In genomic region chr16:81866820-81867440, GRCh38 we compare ENCODE assay signal across 11 cellular contexts.
DNase-seq lines count a peak whose midpoint lies in the region; ATAC-seq, FAIRE-seq and TF ChIP-seq lines count a peak whose summit lies in the region.
"Had no signal": no experiment of that assay in that cellular context is flagged by ENCODE, and none has a peak within 500 bp of the region (broad histone marks: within the 10 kb centered on the region; RNA-seq: fewer than 3 reads in every experiment).

No MANE protein-coding gene starts in this region.

- no peaks in the 10 kb centered on the region for H3K79me2 ChIP-seq in HepG2 (ENCODE audit: insufficient read depth, low read length)

- CTCF ChIA-PET in HepG2 (lab: Yijun Ruan, JAX; ENCODE audit: low intra/inter-chr PET ratio, low total read pairs), result no interaction called here
- CTCF ChIA-PET in activated naive CD4-positive, alpha-beta T cell treated with anti-CD3 and anti-CD28 coated beads, Interleukin-2, amount 10 ng/mL, durations not matched to agents 7 days and 5 days (lab: Charles Lee), result interaction anchor here (1.0 kb wide), 1 partner anchor 18 kb away, joined by 3 read pairs; no protein-coding TSS in a partner anchor

- ATAC-seq in GM18520 (IDR thresholded peaks at IDR 0.05; ENCODE audit: unreplicated experiment) (peak; percentile 39), HepG2 (peak; percentile 37), GM18909 (IDR thresholded peaks at IDR 0.05; ENCODE audit: poor library complexity, unreplicated experiment) (no peak)
- ATAC-seq in stimulated activated memory B cell treated with anti-CD40 and anti-IgM and Interleukin-4, amounts not matched to agents 10 μg/mL and 1 μg/mL and 100 μg/mL, for 72 hours, result peak; percentile 76

- intact Hi-C loops in breast epithelium (cut with DNase I; ENCODE audit: low total_unique reads), result no loop called here
- intact Hi-C loops in HepG2 (cut with micrococcal nuclease; ENCODE audit: unreplicated experiment), result no loop called here

- in situ Hi-C loops in HepG2 (cut with HindIII; ENCODE audit: extremely low pct_ligation_motif_present, low pct_unique_long_range_greater_than_20kb), result no loop called here

- no peak for TF ChIP-seq RAD21 in HepG2 (CRISPR knock-in tag; IDR thresholded peaks at IDR 0.05)

- H3K27ac Mint-ChIP-seq in stimulated activated memory B cell treated with anti-CD40 and anti-IgM and Interleukin-4, amounts not matched to agents 10 μg/mL and 1 μg/mL and 100 μg/mL, for 72 hours, result peak overlapping the region; percentile 88
- no peak overlapping the region for H3K27ac Mint-ChIP-seq in activated naive CD4-positive, alpha-beta T cell treated with anti-CD3 and anti-CD28 coated beads, Interleukin-2, amount 10 ng/mL, durations not matched to agents 7 days and 5 days
- H3K27ac Mint-ChIP-seq: mesothelial cell of epicardium had no signal

- TF ChIP-seq POLR2A in breast epithelium (IDR thresholded peaks at IDR 0.05) (no peak), HepG2 (IDR thresholded peaks at IDR 0.05; ENCODE audit: insufficient read depth in 1 of 2, low read depth in 2 of 2, low read length in 2 of 2) (no peak)

- H4K20me1 ChIP-seq in HepG2 (ENCODE audit: insufficient read depth, low read length), result no peaks in the 10 kb centered on the region

- no peaks in the 10 kb centered on the region for H3K4me1 ChIP-seq in breast epithelium
- no peaks in the 10 kb centered on the region for H3K4me1 ChIP-seq in HepG2 (ENCODE audit: insufficient read depth, low read length)

- POLR2A ChIA-PET in HepG2 (lab: Yijun Ruan, JAX), result no interaction called here

- H3K27ac ChIP-seq in breast epithelium, result peak overlapping the region; percentile 75 to 86
- no peak overlapping the region for H3K27ac ChIP-seq in HepG2 (ENCODE audit: extremely low read length, insufficient read depth, low read length)

- H3K4me3 ChIP-seq in breast epithelium (peak overlapping the region in 1 of 3 donors; percentile 5), HepG2 (replicated peaks in 1 of 3; ENCODE audit: insufficient read depth in 1 of 3, low read depth in 2 of 3, low read length in 3 of 3) (no peak overlapping the region), H7 (ENCODE audit: insufficient read depth, low read depth, low read length) (no peak overlapping the region)

- 16% methylated on average over 3 of the region's 10 CpGs for WGBS in HepG2 (ENCODE audit: low lambda C conversion rate)

- peak in 1 of 2 donors; percentile 64 for DNase-seq in breast epithelium (ENCODE audit: low spot score in 2 of 2)
- DNase-seq in HepG2 (ENCODE audit: low spot score), result no peak
- no peak for DNase-seq in H7
- DNase-seq in activated naive CD4-positive, alpha-beta T cell treated with anti-CD3 and anti-CD28 coated beads, Interleukin-2, amount 10 ng/mL, durations not matched to agents 7 days and 5 days, result no peak
- no peak for DNase-seq in stimulated activated CD4-positive, alpha-beta T cell treated with anti-CD3 and anti-CD28 coated beads, Interleukin-12 subunit alpha, Interleukin-12 subunit beta, amount 100 ng/mL, for 4 hours
- DNase-seq: stimulated activated CD4-positive, alpha-beta T cell treated with anti-CD3 and anti-CD28 coated beads, Interleukin-2, amount 100 ng/mL, for 48 hours had no signal

- no peaks in the 10 kb centered on the region for H3K36me3 ChIP-seq in breast epithelium
- H3K36me3 ChIP-seq in HepG2 (replicated peaks in 1 of 2; ENCODE audit: control insufficient read depth in 1 of 2, insufficient read depth in 2 of 2, low read length in 2 of 2), result no peaks in the 10 kb centered on the region
- H3K36me3 ChIP-seq in H7 (replicated peaks; ENCODE audit: control insufficient read depth, insufficient read depth, low read length), result no peaks in the 10 kb centered on the region

- H3K36me3 Mint-ChIP-seq in stimulated activated memory B cell treated with anti-CD40 and anti-IgM and Interleukin-4, amounts not matched to agents 10 μg/mL and 1 μg/mL and 100 μg/mL, for 72 hours, result peaks cover 66% of the 10 kb centered on the region
- no peaks in the 10 kb centered on the region for H3K36me3 Mint-ChIP-seq in activated naive CD4-positive, alpha-beta T cell treated with anti-CD3 and anti-CD28 coated beads, Interleukin-2, amount 10 ng/mL, durations not matched to agents 7 days and 5 days
- H3K36me3 Mint-ChIP-seq: mesothelial cell of epicardium had no signal

- H3K4me1 Mint-ChIP-seq in stimulated activated memory B cell treated with anti-CD40 and anti-IgM and Interleukin-4, amounts not matched to agents 10 μg/mL and 1 μg/mL and 100 μg/mL, for 72 hours, result peaks cover 84% of the 10 kb centered on the region
- no peaks in the 10 kb centered on the region for H3K4me1 Mint-ChIP-seq in activated naive CD4-positive, alpha-beta T cell treated with anti-CD3 and anti-CD28 coated beads, Interleukin-2, amount 10 ng/mL, durations not matched to agents 7 days and 5 days

- H3K9me3 ChIP-seq in breast epithelium (no peaks in the 10 kb centered on the region), HepG2 (ENCODE audit: low read length) (no peaks in the 10 kb centered on the region)

- H2AFZ ChIP-seq in HepG2 (ENCODE audit: low read length), result no peak overlapping the region

- no peaks in the 10 kb centered on the region for H3K27me3 ChIP-seq in breast epithelium
- peaks cover 4 to 33% of the 10 kb centered on the region in 2 experiments; a peak in 4 of 5 replicates for H3K27me3 ChIP-seq in HepG2 (ENCODE audit: control insufficient read depth in 1 of 2, insufficient read depth in 2 of 2, low read length in 2 of 2)
- no peaks in the 10 kb centered on the region for H3K27me3 ChIP-seq in H7 (ENCODE audit: control insufficient read depth, insufficient read depth, low read length)

- H3K4me2 ChIP-seq in HepG2 (ENCODE audit: low read depth, low read length), result no peak overlapping the region

- no peaks in the 10 kb centered on the region for H3K27me3 Mint-ChIP-seq in stimulated activated memory B cell treated with anti-CD40 and anti-IgM and Interleukin-4, amounts not matched to agents 10 μg/mL and 1 μg/mL and 100 μg/mL, for 72 hours
- peaks cover 10% of the 10 kb centered on the region for H3K27me3 Mint-ChIP-seq in activated naive CD4-positive, alpha-beta T cell treated with anti-CD3 and anti-CD28 coated beads, Interleukin-2, amount 10 ng/mL, durations not matched to agents 7 days and 5 days

- BruUV-seq in HepG2 (replicated peaks; lab: Mats Ljungman, UMichigan), result no TSS peak

- TF ChIP-seq EP300 in HepG2 (IDR thresholded peaks at IDR 0.05; ENCODE audit: low read depth in 2 of 2, low read length in 2 of 2) (no peak), HepG2 (CRISPR knock-in tag; IDR thresholded peaks at IDR 0.05; ENCODE audit: borderline replicate concordance) (no peak)

- FAIRE-seq in HepG2 (lab: Jason Lieb, UNC), result no peak
- FAIRE-seq: urothelium cell line had no signal

- TF ChIP-seq CTCF in breast epithelium (IDR thresholded peaks at IDR 0.05) (no peak), HepG2 (CRISPR knock-in tag; IDR thresholded peaks at IDR 0.05) (no peak)

- no peak overlapping the region for H3K9ac ChIP-seq in HepG2 (ENCODE audit: insufficient read depth, low read depth, low read length)

- peak overlapping the region; percentile 60 for H3K4me3 Mint-ChIP-seq in stimulated activated memory B cell treated with anti-CD40 and anti-IgM and Interleukin-4, amounts not matched to agents 10 μg/mL and 1 μg/mL and 100 μg/mL, for 72 hours
- H3K4me3 Mint-ChIP-seq in activated naive CD4-positive, alpha-beta T cell treated with anti-CD3 and anti-CD28 coated beads, Interleukin-2, amount 10 ng/mL, durations not matched to agents 7 days and 5 days, result no peak overlapping the region
- H3K4me3 Mint-ChIP-seq: mesothelial cell of epicardium had no signal

- no peaks in the 10 kb centered on the region for H3K9me3 Mint-ChIP-seq in stimulated activated memory B cell treated with anti-CD40 and anti-IgM and Interleukin-4, amounts not matched to agents 10 μg/mL and 1 μg/mL and 100 μg/mL, for 72 hours
- H3K9me3 Mint-ChIP-seq in activated naive CD4-positive, alpha-beta T cell treated with anti-CD3 and anti-CD28 coated beads, Interleukin-2, amount 10 ng/mL, durations not matched to agents 7 days and 5 days, result no peaks in the 10 kb centered on the region
- H3K9me3 Mint-ChIP-seq: mesothelial cell of epicardium had no signal

TF ChIP-seq in HepG2, 621 proteins besides CTCF, POLR2A, EP300 and RAD21 (continues in another document):
- no peak for TF ChIP-seq ARHGAP35 (CRISPR knock-in tag; IDR thresholded peaks at IDR 0.05; ENCODE audit: borderline replicate concordance)
- no peak for TF ChIP-seq ZNF788 (CRISPR knock-in tag; IDR thresholded peaks at IDR 0.05; ENCODE audit: borderline replicate concordance)
- TF ChIP-seq ZNF253 (CRISPR knock-in tag; IDR thresholded peaks at IDR 0.05; ENCODE audit: borderline replicate concordance), result no peak
- TF ChIP-seq SAP130 (CRISPR knock-in tag; IDR thresholded peaks at IDR 0.05; ENCODE audit: low read depth), result no peak
- no peak for TF ChIP-seq HBP1 (CRISPR knock-in tag; IDR thresholded peaks at IDR 0.05; ENCODE audit: low read depth)
- TF ChIP-seq ZXDC (CRISPR knock-in tag; IDR thresholded peaks at IDR 0.05), result no peak
